Comparison of ENCODE assay signal across 8 cellular contexts in the genomic region with DNA sequence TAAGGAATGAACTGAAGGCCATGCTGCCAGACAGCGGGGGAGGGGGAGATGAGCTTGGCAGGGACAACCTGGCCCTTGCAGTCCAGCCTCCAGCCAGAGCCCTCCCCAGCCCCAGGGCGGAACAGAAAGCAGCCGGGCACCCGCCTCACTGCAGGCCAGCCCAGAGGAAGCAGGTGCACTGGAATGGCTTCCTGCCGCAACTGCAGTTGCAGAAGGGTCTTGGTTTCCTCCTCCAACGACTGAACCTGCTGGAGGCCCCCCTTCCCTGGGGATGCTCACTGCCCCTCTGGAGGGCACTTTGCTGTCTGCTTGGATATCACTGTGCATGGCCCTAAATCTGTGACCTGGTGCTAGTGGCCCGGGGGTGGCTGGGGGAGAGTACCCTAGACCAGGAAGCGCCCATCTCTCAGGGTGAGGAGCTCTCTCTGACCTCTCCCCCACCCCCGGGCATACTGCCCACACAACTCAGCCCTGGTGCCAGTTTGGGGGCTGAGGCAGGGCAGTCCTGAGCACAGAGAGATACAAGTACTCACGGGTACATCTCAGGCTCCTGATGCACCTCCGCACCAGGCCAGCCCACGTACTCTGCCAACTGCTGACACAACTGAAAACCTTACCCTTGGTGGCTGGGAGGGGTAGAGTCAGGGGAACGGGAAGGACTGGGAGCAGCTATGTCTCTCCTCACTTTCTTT. TPM values are rescaled to one million over a fixed set of nuclear protein-coding genes. Genes with fewer than 3 reads are reported as not detected.
DNase-seq lines count a peak whose midpoint lies in the region; ATAC-seq and TF ChIP-seq lines count a peak whose summit lies in the region.

No MANE protein-coding gene starts in this region.

- no peak overlapping the region for H4K8ac ChIP-seq in mesenchymal stem cell (ENCODE audit: low read length)

- H3K14ac ChIP-seq in mesenchymal stem cell (ENCODE audit: low read length in 2 of 2) = no peak overlapping the region

- no peak overlapping the region for H2AK5ac ChIP-seq in mesenchymal stem cell (ENCODE audit: low read length, severe bottlenecking)

- no peak for ATAC-seq in GM21515 (IDR thresholded peaks at IDR 0.05; ENCODE audit: unreplicated experiment)

- H3K9ac ChIP-seq in MM.1S (ENCODE audit: low read length) = peak overlapping the region; percentile 48
- H3K9ac ChIP-seq in mesenchymal stem cell (ENCODE audit: low read length) = peak overlapping the region; percentile 87

- peak; percentile 68 for DNase-seq in MM.1S
- DNase-seq in amygdala (lab: John Stamatoyannopoulos, UW) = peak in 30 of 56 donors; percentile 22 to 73 (median 48)
- no peak for DNase-seq in mesenchymal stem cell
- peak; percentile 39 to 56 for DNase-seq in uterus
- DNase-seq in NCI-H187 treated with DMSO at 0.1 percent for 48 hours (lab: John Stamatoyannopoulos, UW) = no peak
- no peak for DNase-seq in activated gamma-delta T cell (lab: John Stamatoyannopoulos, UW)

- H3F3A ChIP-seq in MM.1S (ENCODE audit: insufficient read depth, low read length) = peaks cover 31% of the 10 kb centered on the region

- H3K4ac ChIP-seq in mesenchymal stem cell (ENCODE audit: low read depth in 1 of 2, low read length in 2 of 2) = peak overlapping the region in 1 of 2 experiments; percentile 21

- H3K23ac ChIP-seq in mesenchymal stem cell (ENCODE audit: low read length in 2 of 2) = no peak overlapping the region

- H3K36me3 ChIP-seq in MM.1S (replicated peaks; ENCODE audit: insufficient read depth, low read length) = no peaks in the 10 kb centered on the region
- H3K36me3 ChIP-seq in mesenchymal stem cell (ENCODE audit: control insufficient read depth in 1 of 2, insufficient read depth in 2 of 2, low read depth in 1 of 2, low read length in 2 of 2) = peaks cover 4 to 9% of the 10 kb centered on the region in 2 experiments
- no peaks in the 10 kb centered on the region for H3K36me3 ChIP-seq in uterus

- no peaks in the 10 kb centered on the region for H3K9me2 ChIP-seq in MM.1S (replicated peaks; ENCODE audit: insufficient read depth, low read length)

- H3K4me1 ChIP-seq in MM.1S (ENCODE audit: low read length) (peaks cover 25% of the 10 kb centered on the region), mesenchymal stem cell (ENCODE audit: control insufficient read depth, insufficient read depth, low read depth, low read length) (peaks cover 42% of the 10 kb centered on the region), uterus (peaks cover 3 to 17% of the 10 kb centered on the region in 2 donors)

- no peak overlapping the region for H2BK120ac ChIP-seq in mesenchymal stem cell (ENCODE audit: low read depth, low read length)

- WGBS in mesenchymal stem cell = 89% methylated on average over 11 of the region's 13 CpGs

- TF ChIP-seq CTCF in MM.1S (IDR thresholded peaks at IDR 0.05; ENCODE audit: low read length) (no peak), uterus (IDR thresholded peaks at IDR 0.05) (no peak)

- H2BK15ac ChIP-seq in mesenchymal stem cell (ENCODE audit: low read depth, poor library complexity, severe bottlenecking) = no peak overlapping the region

- peaks cover 16% of the 10 kb centered on the region for H3K79me1 ChIP-seq in mesenchymal stem cell (replicated peaks; ENCODE audit: low read length, poor library complexity, severe bottlenecking)

- H2BK12ac ChIP-seq in mesenchymal stem cell (ENCODE audit: low read length in 2 of 2) = peak overlapping the region in 1 of 2 experiments; percentile 32

- H2AFZ ChIP-seq in MM.1S (ENCODE audit: low read length) (peak overlapping the region; percentile 35), mesenchymal stem cell (ENCODE audit: low read depth, low read length) (no peak overlapping the region)

- H4K91ac ChIP-seq in mesenchymal stem cell (ENCODE audit: low read length) = no peak overlapping the region

- H3K79me2 ChIP-seq in MM.1S (ENCODE audit: low read length) = peaks cover 81% of the 10 kb centered on the region

- no peak overlapping the region for H3K18ac ChIP-seq in mesenchymal stem cell (ENCODE audit: low read depth in 1 of 2, low read length in 2 of 2)

- TF ChIP-seq POLR2A in GM15510 (IDR thresholded peaks at IDR 0.05; ENCODE audit: borderline replicate concordance, extremely low read depth, insufficient read length) (peak; percentile 29), uterus (IDR thresholded peaks at IDR 0.05) (no peak)

- H3K27me3 ChIP-seq in MM.1S (replicated peaks; ENCODE audit: insufficient read depth, low read length) = no peaks in the 10 kb centered on the region
- no peaks in the 10 kb centered on the region for H3K27me3 ChIP-seq in mesenchymal stem cell (ENCODE audit: control insufficient read depth in 1 of 2, insufficient read depth in 1 of 2, low read length in 2 of 2)
- H3K27me3 ChIP-seq in uterus = no peaks in the 10 kb centered on the region

- H3K4me3 ChIP-seq in MM.1S (ENCODE audit: low read length) = peak overlapping the region; percentile 80
- peak overlapping the region in 1 of 2 experiments; percentile 84 for H3K4me3 ChIP-seq in mesenchymal stem cell (ENCODE audit: insufficient read depth in 1 of 2, low read depth in 1 of 2, low read length in 2 of 2)
- peak overlapping the region; percentile 20 to 29 for H3K4me3 ChIP-seq in uterus

- H3K27ac ChIP-seq in MM.1S (ENCODE audit: low read length) = peak overlapping the region; percentile 81
- H3K27ac ChIP-seq in mesenchymal stem cell (ENCODE audit: low read length, poor library complexity, severe bottlenecking) = no peak overlapping the region
- peak overlapping the region; percentile 73 for H3K27ac ChIP-seq in uterus

- no peaks in the 10 kb centered on the region for H4K20me1 ChIP-seq in MM.1S (ENCODE audit: insufficient read depth, low read length)

- no peak overlapping the region for H2BK5ac ChIP-seq in mesenchymal stem cell (ENCODE audit: low read depth, low read length, poor library complexity, severe bottlenecking)

- peak overlapping the region; percentile 96 for H3K4me2 ChIP-seq in MM.1S (ENCODE audit: low read depth, low read length)
- H3K4me2 ChIP-seq in mesenchymal stem cell (ENCODE audit: low read length, poor library complexity, severe bottlenecking) = no peak overlapping the region

- intact Hi-C loops in uterus (cut with DNase I; ENCODE audit: low total_unique reads) = no loop called here

- H3K9me3 ChIP-seq in MM.1S (replicated peaks; ENCODE audit: insufficient read depth, low read length) (no peaks in the 10 kb centered on the region), mesenchymal stem cell (ENCODE audit: control insufficient read depth, low read length) (no peaks in the 10 kb centered on the region), uterus (no peaks in the 10 kb centered on the region)

RNA-seq across cellular contexts. Expression of a gene that starts 41.1 kb away (rescaled TPM):
- 16.2 TPM for polyA plus RNA-seq in mesenchymal stem cell (2013, experiment 1 of 2)
- 15.0 TPM for polyA plus RNA-seq in mesenchymal stem cell (2013, experiment 2 of 2)
- total RNA-seq in uterus = 100 to 1,000 TPM in 1 of 4 donors, 10 to 100 TPM in 3; 33.2 to 104 (median 59.3) TPM

Comparison
In these comparisons a context has a peak if more than half of its experiments do, and no peak if none do; other contexts are left out.
1. DNase-seq: peak in MM.1S (single experiment), amygdala (30 of 56) and uterus (2 of 2); none in mesenchymal stem cell (single experiment), NCI-H187 treated with DMSO at 0.1 percent for 48 hours (single experiment) and activated gamma-delta T cell (single experiment).